In genomic region chr4:15882675-15883086, GRCh38 we compare ENCODE assay signal across 8 cellular contexts. TPM values are rescaled to one million over a fixed set of nuclear protein-coding genes. Genes with fewer than 3 reads are reported as not detected.
DNase-seq lines count a peak whose midpoint lies in the region; ATAC-seq and TF ChIP-seq lines count a peak whose summit lies in the region.

No MANE protein-coding gene starts in this region.

- no peaks in the 10 kb centered on the region for H3K79me2 ChIP-seq in mesendoderm (ENCODE audit: control insufficient read depth, insufficient read depth, low read length)

- H3K4me3 ChIP-seq in CD8-positive, alpha-beta T cell (ENCODE audit: low read depth, low read length), result no peak overlapping the region
- H3K4me3 ChIP-seq in mesendoderm (ENCODE audit: low read length), result no peak overlapping the region

- H4K8ac ChIP-seq in mesendoderm (ENCODE audit: low read depth, low read length), result no peak overlapping the region

- H3K9me3 ChIP-seq in CD8-positive, alpha-beta T cell (ENCODE audit: low read length), result no peaks in the 10 kb centered on the region

- H3K23ac ChIP-seq in mesendoderm (ENCODE audit: low read length), result no peak overlapping the region

- H3K9ac ChIP-seq in mesendoderm (ENCODE audit: low read length), result no peak overlapping the region

- H3K4ac ChIP-seq in mesendoderm (ENCODE audit: low read depth, low read length), result no peak overlapping the region

- no peak overlapping the region for H3K4me2 ChIP-seq in mesendoderm (ENCODE audit: low read length)

- peak; percentile 80 for TF ChIP-seq CTCF in CD8-positive, alpha-beta T cell (IDR thresholded peaks at IDR 0.05)

- peak in 6 of 7 experiments; percentile 16 to 64 (median 46) for DNase-seq in CD8-positive, alpha-beta T cell
- peak; percentile 48 for DNase-seq in NCI-H2227 treated with DMSO at 0.1 percent for 48 hours (lab: John Stamatoyannopoulos, UW)
- DNase-seq in activated CD4-positive, alpha-beta T cell treated with anti-CD3 and anti-CD28 coated beads, Interleukin-2, amount 10 ng/mL, durations not matched to agents 7 days and 5 days, result peak; percentile 62
- peak; percentile 33 to 46 (median 45) for DNase-seq in effector memory CD8-positive, alpha-beta T cell
- peak; percentile 90 for DNase-seq in mesendoderm

- H3K36me3 ChIP-seq in CD8-positive, alpha-beta T cell (ENCODE audit: insufficient read depth, low read length), result no peaks in the 10 kb centered on the region
- H3K36me3 ChIP-seq in mesendoderm (ENCODE audit: control insufficient read depth, insufficient read depth, low read length), result no peaks in the 10 kb centered on the region

- POLR2A ChIA-PET in CD8-positive, alpha-beta T cell (lab: Charles Lee), result interaction anchor here (1.3 kb wide), 1 partner anchor 119 kb away, joined by 3 read pairs; no protein-coding TSS in a partner anchor
- POLR2A ChIA-PET in activated CD4-positive, alpha-beta T cell treated with anti-CD3 and anti-CD28 coated beads, Interleukin-2, amount 10 ng/mL, durations not matched to agents 7 days and 5 days (lab: Charles Lee), result no interaction called here

- WGBS in mesendoderm (ENCODE audit: extremely low coverage, insufficient coverage, low lambda C conversion rate), result no CpG with 5 or more reads among the region's 1 CpG

- H3K56ac ChIP-seq in mesendoderm (ENCODE audit: low read length), result no peak overlapping the region

- H3K18ac ChIP-seq in mesendoderm (ENCODE audit: low read length), result no peak overlapping the region

- H3K27me3 Mint-ChIP-seq in CD8-positive, alpha-beta T cell (ENCODE audit: low read depth), result peaks cover 4% of the 10 kb centered on the region
- H3K27me3 Mint-ChIP-seq in activated CD4-positive, alpha-beta T cell treated with anti-CD3 and anti-CD28 coated beads, Interleukin-2, amount 10 ng/mL, durations not matched to agents 7 days and 5 days, result peaks cover 10% of the 10 kb centered on the region
- peaks cover 32 to 56% of the 10 kb centered on the region in 2 donors for H3K27me3 Mint-ChIP-seq in effector memory CD8-positive, alpha-beta T cell
- peaks cover 23% of the 10 kb centered on the region for H3K27me3 Mint-ChIP-seq in stimulated activated memory B cell treated with anti-CD40 and anti-IgM and Interleukin-4, amounts not matched to agents 10 μg/mL and 1 μg/mL and 100 μg/mL, for 72 hours

- H4K5ac ChIP-seq in mesendoderm (ENCODE audit: low read length), result no peak overlapping the region

- H2BK120ac ChIP-seq in mesendoderm (ENCODE audit: low read depth, low read length), result no peak overlapping the region

- no peak overlapping the region for H2BK5ac ChIP-seq in mesendoderm (ENCODE audit: low read length)

- H3K4me3 Mint-ChIP-seq in CD8-positive, alpha-beta T cell, result no peak overlapping the region
- no peak overlapping the region for H3K4me3 Mint-ChIP-seq in activated CD4-positive, alpha-beta T cell treated with anti-CD3 and anti-CD28 coated beads, Interleukin-2, amount 10 ng/mL, durations not matched to agents 7 days and 5 days
- H3K4me3 Mint-ChIP-seq in effector memory CD8-positive, alpha-beta T cell, result no peak overlapping the region
- no peak overlapping the region for H3K4me3 Mint-ChIP-seq in stimulated activated memory B cell treated with anti-CD40 and anti-IgM and Interleukin-4, amounts not matched to agents 10 μg/mL and 1 μg/mL and 100 μg/mL, for 72 hours

- no peaks in the 10 kb centered on the region for H3K4me1 ChIP-seq in CD8-positive, alpha-beta T cell (ENCODE audit: insufficient read depth, low read length)
- no peaks in the 10 kb centered on the region for H3K4me1 ChIP-seq in mesendoderm (ENCODE audit: control insufficient read depth, low read depth, low read length)

- no peak overlapping the region for H2BK15ac ChIP-seq in mesendoderm (replicated peaks; ENCODE audit: low read depth)

- no peak overlapping the region for H2AK5ac ChIP-seq in mesendoderm (ENCODE audit: low read length)

- intact Hi-C loops in CD8-positive, alpha-beta T cell (cut with DNase I, micrococcal nuclease), result loop anchor here (1.0 to 5.0 kb wide), 6 partner anchors 74 to 382 kb away; no protein-coding TSS in a partner anchor

- no peak overlapping the region for H3K27ac ChIP-seq in CD8-positive, alpha-beta T cell (ENCODE audit: low read depth, low read length)
- H3K27ac ChIP-seq in mesendoderm (ENCODE audit: low read depth, low read length), result no peak overlapping the region

- peaks cover 2% of the 10 kb centered on the region for H3K9me3 Mint-ChIP-seq in CD8-positive, alpha-beta T cell
- H3K9me3 Mint-ChIP-seq in activated CD4-positive, alpha-beta T cell treated with anti-CD3 and anti-CD28 coated beads, Interleukin-2, amount 10 ng/mL, durations not matched to agents 7 days and 5 days, result peaks cover 5% of the 10 kb centered on the region
- H3K9me3 Mint-ChIP-seq in effector memory CD8-positive, alpha-beta T cell, result peaks cover 3 to 7% of the 10 kb centered on the region in 2 donors
- H3K9me3 Mint-ChIP-seq in stimulated activated memory B cell treated with anti-CD40 and anti-IgM and Interleukin-4, amounts not matched to agents 10 μg/mL and 1 μg/mL and 100 μg/mL, for 72 hours, result peaks cover 7% of the 10 kb centered on the region

- H3K79me1 ChIP-seq in mesendoderm (ENCODE audit: low read length), result no peaks in the 10 kb centered on the region

- no peaks in the 10 kb centered on the region for H3K27me3 ChIP-seq in CD8-positive, alpha-beta T cell (ENCODE audit: insufficient read depth, low read length)
- no peaks in the 10 kb centered on the region for H3K27me3 ChIP-seq in mesendoderm (ENCODE audit: insufficient read depth, low read length, poor library complexity)

- no peak overlapping the region for H3K27ac Mint-ChIP-seq in CD8-positive, alpha-beta T cell
- no peak overlapping the region for H3K27ac Mint-ChIP-seq in activated CD4-positive, alpha-beta T cell treated with anti-CD3 and anti-CD28 coated beads, Interleukin-2, amount 10 ng/mL, durations not matched to agents 7 days and 5 days
- H3K27ac Mint-ChIP-seq in effector memory CD8-positive, alpha-beta T cell, result peak overlapping the region in 1 of 2 donors; percentile 30
- no peak overlapping the region for H3K27ac Mint-ChIP-seq in stimulated activated memory B cell treated with anti-CD40 and anti-IgM and Interleukin-4, amounts not matched to agents 10 μg/mL and 1 μg/mL and 100 μg/mL, for 72 hours

- no peaks in the 10 kb centered on the region for H3K4me1 Mint-ChIP-seq in CD8-positive, alpha-beta T cell (ENCODE audit: low read depth)
- no peaks in the 10 kb centered on the region for H3K4me1 Mint-ChIP-seq in activated CD4-positive, alpha-beta T cell treated with anti-CD3 and anti-CD28 coated beads, Interleukin-2, amount 10 ng/mL, durations not matched to agents 7 days and 5 days
- peaks cover 5 to 12% of the 10 kb centered on the region in 2 donors for H3K4me1 Mint-ChIP-seq in effector memory CD8-positive, alpha-beta T cell (ENCODE audit: low read depth in 2 of 2)
- H3K4me1 Mint-ChIP-seq in stimulated activated memory B cell treated with anti-CD40 and anti-IgM and Interleukin-4, amounts not matched to agents 10 μg/mL and 1 μg/mL and 100 μg/mL, for 72 hours, result no peaks in the 10 kb centered on the region

- CTCF ChIA-PET in CD8-positive, alpha-beta T cell (lab: Charles Lee), result interaction anchor here (0.6 to 6.3 kb wide), 55 partner anchors 8 to 383 kb away, joined by 3 to 112 read pairs (median 5); partner anchors contain the start of genes FGFBP1 and FGFBP2
- CTCF ChIA-PET in activated CD4-positive, alpha-beta T cell treated with anti-CD3 and anti-CD28 coated beads, Interleukin-2, amount 10 ng/mL, durations not matched to agents 7 days and 5 days (lab: Charles Lee), result interaction anchor here (0.8 to 2.0 kb wide), 19 partner anchors 10 to 641 kb away, joined by 3 to 15 read pairs (median 3); no protein-coding TSS in a partner anchor

- H3K36me3 Mint-ChIP-seq in CD8-positive, alpha-beta T cell, result no peaks in the 10 kb centered on the region
- no peaks in the 10 kb centered on the region for H3K36me3 Mint-ChIP-seq in activated CD4-positive, alpha-beta T cell treated with anti-CD3 and anti-CD28 coated beads, Interleukin-2, amount 10 ng/mL, durations not matched to agents 7 days and 5 days (ENCODE audit: low read depth)
- H3K36me3 Mint-ChIP-seq in effector memory CD8-positive, alpha-beta T cell (ENCODE audit: insufficient read depth), result no peaks in the 10 kb centered on the region
- no peaks in the 10 kb centered on the region for H3K36me3 Mint-ChIP-seq in stimulated activated memory B cell treated with anti-CD40 and anti-IgM and Interleukin-4, amounts not matched to agents 10 μg/mL and 1 μg/mL and 100 μg/mL, for 72 hours

- ATAC-seq in CD8-positive, alpha-beta T cell, result peak; percentile 63
- ATAC-seq in GM19043 (IDR thresholded peaks at IDR 0.05; ENCODE audit: low read depth, unreplicated experiment) (peak; percentile 91), HG03139 (IDR thresholded peaks at IDR 0.05; ENCODE audit: unreplicated experiment) (peak; percentile 93)
- peak; percentile 92 for ATAC-seq in effector memory CD8-positive, alpha-beta T cell (replicated peaks)
- peak; percentile 79 for ATAC-seq in stimulated activated memory B cell treated with anti-CD40 and anti-IgM and Interleukin-4, amounts not matched to agents 10 μg/mL and 1 μg/mL and 100 μg/mL, for 72 hours

RNA-seq across cellular contexts. Expression of gene FGFBP1, which starts 55.9 kb away (rescaled TPM):
- not detected for total RNA-seq in CD8-positive, alpha-beta T cell
- not detected for total RNA-seq in activated CD4-positive, alpha-beta T cell treated with anti-CD3 and anti-CD28 coated beads, Interleukin-2, amount 10 ng/mL, durations not matched to agents 7 days and 5 days
- polyA plus RNA-seq in mesendoderm (2013, experiment 1 of 2), result 2.3 TPM
- 2.9 TPM for polyA plus RNA-seq in mesendoderm (2013, experiment 2 of 2)
